In genomic region chr1:203278087-203278884, GRCh38 we compare ENCODE assay signal across 8 cellular contexts. TPM values are rescaled to one million over a fixed set of nuclear protein-coding genes. Genes with fewer than 3 reads are reported as not detected.
DNase-seq lines count a peak whose midpoint lies in the region; FAIRE-seq and TF ChIP-seq lines count a peak whose summit lies in the region.

No MANE protein-coding gene starts in this region.

- FAIRE-seq in HTR-8/SVneo (lab: Jason Lieb, UNC) (no peak), endothelial cell of umbilical vein (lab: Jason Lieb, UNC) (no peak)

- H4K20me1 ChIP-seq in endothelial cell of umbilical vein (replicated peaks; ENCODE audit: control insufficient read depth, extremely low read depth, insufficient read depth, low read length): no peaks in the 10 kb centered on the region

- no peak for TF ChIP-seq CTCF in endothelial cell of umbilical vein (IDR thresholded peaks at IDR 0.05; ENCODE audit: extremely low read depth in 1 of 2, insufficient read depth in 1 of 2, low read depth in 1 of 2, low read length in 2 of 2)
- no peak for TF ChIP-seq CTCF in transverse colon (IDR thresholded peaks at IDR 0.05)

- no peaks in the 10 kb centered on the region for H3K9me3 ChIP-seq in endothelial cell of umbilical vein (replicated peaks; ENCODE audit: control insufficient read depth, insufficient read depth, low read length)
- H3K9me3 ChIP-seq in transverse colon: no peaks in the 10 kb centered on the region

- H3K27me3 ChIP-seq in endothelial cell of umbilical vein (ENCODE audit: control insufficient read depth in 2 of 2, insufficient read depth in 2 of 2, low read length in 2 of 2): peaks cover 9% of the 10 kb centered on the region in 2 experiments
- no peaks in the 10 kb centered on the region for H3K27me3 ChIP-seq in transverse colon

- CTCF ChIA-PET in endothelial cell of umbilical vein (lab: Charles Lee): interaction anchor here (1.0 to 19.8 kb wide), 5 partner anchors 9 to 57 kb away, joined by 3 to 1014 read pairs (median 6); no protein-coding TSS in a partner anchor

- peak overlapping the region; percentile 28 for H2AFZ ChIP-seq in endothelial cell of umbilical vein (ENCODE audit: low read depth, low read length)

- no peak overlapping the region for H3K4me2 ChIP-seq in endothelial cell of umbilical vein (ENCODE audit: insufficient read depth, low read length)

- H3K9me1 ChIP-seq in endothelial cell of umbilical vein (replicated peaks; ENCODE audit: control insufficient read depth, extremely low read depth, insufficient read depth, low read length): no peaks in the 10 kb centered on the region

- no peaks in the 10 kb centered on the region for H3K79me2 ChIP-seq in endothelial cell of umbilical vein (ENCODE audit: control insufficient read depth, insufficient read depth, low read length)

- H3K36me3 ChIP-seq in endothelial cell of umbilical vein (ENCODE audit: control insufficient read depth in 2 of 2, extremely low read depth in 1 of 2, insufficient read depth in 2 of 2, low read length in 2 of 2): no peaks in the 10 kb centered on the region
- H3K36me3 ChIP-seq in transverse colon: no peaks in the 10 kb centered on the region

- TF ChIP-seq EP300 in transverse colon (IDR thresholded peaks at IDR 0.05; ENCODE audit: low read depth): peak; percentile 98

- TF ChIP-seq POLR2A in endothelial cell of umbilical vein (IDR thresholded peaks at IDR 0.05; ENCODE audit: low read depth, low read length) (no peak), transverse colon (IDR thresholded peaks at IDR 0.05) (peak; percentile 40), erythroblast (IDR thresholded peaks at IDR 0.05; ENCODE audit: low read length) (no peak)

- H3K4me1 ChIP-seq in endothelial cell of umbilical vein (ENCODE audit: control insufficient read depth, extremely low read depth, insufficient read depth, low read length) (peaks cover 3% of the 10 kb centered on the region), transverse colon (peaks cover 37 to 83% (median 58%) of the 10 kb centered on the region in 4 donors)

- intact Hi-C loops in endothelial cell of umbilical vein (cut with micrococcal nuclease): no loop called here
- intact Hi-C loops in transverse colon (cut with DNase I; ENCODE audit: low total_unique reads): loop anchor here (1.0 to 5.0 kb wide), 2 partner anchors 27 to 199 kb away; partner anchors contain the start of genes BTG2 and PRELP

- H3K27ac ChIP-seq in endothelial cell of umbilical vein (ENCODE audit: insufficient read depth, low read depth, low read length): no peak overlapping the region
- peak overlapping the region; percentile 83 to 89 (median 87) for H3K27ac ChIP-seq in transverse colon

- POLR2A ChIA-PET in endothelial cell of umbilical vein (lab: Charles Lee): no interaction called here

- dilution Hi-C loops in endothelial cell of umbilical vein (cut with MboI; ENCODE audit: extremely low pct_ligation_motif_present, low sequenced_read_pairs): no loop called here

- H3K9ac ChIP-seq in endothelial cell of umbilical vein (replicated peaks; ENCODE audit: extremely low read depth, insufficient read depth, low read length): no peak overlapping the region

- H3K4me3 ChIP-seq in endothelial cell of umbilical vein (replicated peaks in 1 of 3; ENCODE audit: insufficient read depth in 1 of 3, low read depth in 1 of 3, low read length in 3 of 3): no peak overlapping the region
- H3K4me3 ChIP-seq in transverse colon: peak overlapping the region in 1 of 4 donors; percentile 5

- DNase-seq in AG20443 (ENCODE audit: low spot score): peak; percentile 88
- DNase-seq in HTR-8/SVneo (ENCODE audit: insufficient read length, low spot score): peak; percentile 56
- DNase-seq in SKM-1 (lab: John Stamatoyannopoulos, UW; ENCODE audit: unreplicated experiment): peak; percentile 73
- peak; percentile 48 for DNase-seq in endothelial cell of umbilical vein (ENCODE audit: low read depth, low spot score)
- peak; percentile 82 for DNase-seq in middle frontal gyrus (ENCODE audit: extremely low spot score, low spot score)
- DNase-seq in transverse colon: peak; percentile 83
- DNase-seq in erythroblast (lab: John Stamatoyannopoulos, UW): no peak
- DNase-seq in stimulated activated CD8-positive, alpha-beta memory T cell treated with anti-CD3 and anti-CD28 coated beads, Interleukin-4, amount 100 ng/mL, for 48 hours: no peak

- no TSS peak for BruUV-seq in endothelial cell of umbilical vein (replicated peaks; lab: Mats Ljungman, UMichigan)

- in situ Hi-C loops in transverse colon (cut with MboI; ENCODE audit: low pct_ligation_motif_present in 1 of 4, low pct_unique_long_range_greater_than_20kb in 1 of 4, low sequenced_read_pairs in 3 of 4): loop anchor here in 2 of 4 donors (10.0 kb wide), 1 partner anchor 207 kb away; no protein-coding TSS in a partner anchor

- WGBS in transverse colon (ENCODE audit: low coverage in 1 of 2), 2 donors: 0 to 13% methylated on average over 1 to 13 of the region's 13 CpGs

TF ChIP-seq in endothelial cell of umbilical vein, 7 proteins besides CTCF, POLR2A, EP300 and RAD21:
- TF ChIP-seq POLR2AphosphoS5 (IDR thresholded peaks at IDR 0.05; ENCODE audit: insufficient read depth, low read depth, low read length): no peak
- no peak for TF ChIP-seq GATA2 (IDR thresholded peaks at IDR 0.05; ENCODE audit: insufficient read depth, insufficient read length, low read depth, low read length)
TF ChIP-seq in endothelial cell of umbilical vein: peak in this region for 0.

RNA-seq across cellular contexts. Expression of gene BTG2, which starts 27.0 kb away (rescaled TPM):
- total RNA-seq in endothelial cell of umbilical vein (40.3 and 50.1 TPM in 2 replicates), transverse colon (100 to 1,000 TPM in 3 of 4 donors, 10 to 100 TPM in 1; 98.9 to 144 (median 142) TPM)
- 35.6 and 59.0 TPM in 2 replicates for polyA plus RNA-seq in endothelial cell of umbilical vein
- 22.8 and 28.2 TPM in 2 replicates for polyA plus RNA-seq in endothelial cell of umbilical vein (2011; cell fraction: cytosol; rRNA removed)
- 16.8 and 17.3 TPM in 2 replicates for polyA plus RNA-seq in endothelial cell of umbilical vein (2011; cell fraction: nucleus; rRNA removed)
- polyA plus RNA-seq in endothelial cell of umbilical vein (2012): 26.0 and 27.1 TPM in 2 replicates
- 50.2 and 51.0 TPM in 2 replicates for polyA minus RNA-seq in endothelial cell of umbilical vein
- polyA minus RNA-seq in endothelial cell of umbilical vein (2011; cell fraction: cytosol; rRNA and poly(A)+ RNA removed): 11.2 TPM
- polyA minus RNA-seq in endothelial cell of umbilical vein (2011; cell fraction: nucleus; rRNA and poly(A)+ RNA removed): 17.3 and 21.6 TPM in 2 replicates

RNA-seq across cellular contexts. Expression of gene CHIT1, which starts 48.8 kb away (rescaled TPM):
- total RNA-seq in endothelial cell of umbilical vein: not detected in 2 replicates
- polyA plus RNA-seq in endothelial cell of umbilical vein: not detected in 2 replicates
- polyA plus RNA-seq in endothelial cell of umbilical vein (2011; cell fraction: cytosol; rRNA removed): not detected in 2 replicates
- polyA plus RNA-seq in endothelial cell of umbilical vein (2011; cell fraction: nucleus; rRNA removed): not detected in 2 replicates
- polyA plus RNA-seq in endothelial cell of umbilical vein (2012): not detected in 2 replicates
- not detected in 2 replicates for polyA minus RNA-seq in endothelial cell of umbilical vein
- polyA minus RNA-seq in endothelial cell of umbilical vein (2011; cell fraction: cytosol; rRNA and poly(A)+ RNA removed): not detected
- polyA minus RNA-seq in endothelial cell of umbilical vein (2011; cell fraction: nucleus; rRNA and poly(A)+ RNA removed): 0.24 TPM in 1 of 2 replicates, not detected in the other
- total RNA-seq in transverse colon: under 1 TPM in 1 of 4 donors, not detected in 3; 0.79 TPM

Comparison
In these comparisons a context has a peak if more than half of its experiments do, and no peak if none do; other contexts are left out.
1. DNase-seq: peak in AG20443 (single experiment), HTR-8/SVneo (single experiment), SKM-1 (single experiment), endothelial cell of umbilical vein (single experiment), middle frontal gyrus (single experiment) and transverse colon (single experiment); none in erythroblast (0 of 2) and stimulated activated CD8-positive, alpha-beta memory T cell treated with anti-CD3 and anti-CD28 coated beads, Interleukin-4, amount 100 ng/mL, for 48 hours (single experiment).